20 cellular contexts compared by ENCODE assay signal in the genomic region with DNA sequence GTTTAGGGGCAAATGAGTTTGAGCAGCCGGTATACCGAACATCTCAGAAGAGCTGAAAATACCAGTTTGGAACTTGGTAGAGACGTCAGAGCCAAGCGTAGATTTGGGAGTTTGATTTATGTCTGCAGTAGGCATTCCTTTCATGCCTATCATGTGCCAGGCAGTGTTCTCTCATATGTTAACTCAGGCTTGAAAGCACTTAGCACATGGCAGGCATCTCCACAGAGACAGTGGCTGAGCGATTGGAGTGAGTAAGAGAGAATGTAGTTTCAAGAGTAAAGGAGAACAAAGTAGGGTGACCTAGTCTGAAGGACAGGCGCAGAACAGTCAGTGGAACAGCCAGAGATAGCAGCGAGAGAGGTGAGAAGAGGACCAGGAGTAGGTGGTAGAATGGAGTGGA.
"Had no signal": no experiment of that assay in that cellular context is flagged by ENCODE, and none has a peak within 500 bp of the region (broad histone marks: within the 10 kb centered on the region; RNA-seq: fewer than 3 reads in every experiment).

No MANE protein-coding gene starts in this region.

- ATAC-seq: activated CD8-positive, alpha-beta T cell treated with anti-CD3 and anti-CD28 coated beads for 36 hours had no signal

- H3K9ac ChIP-seq: neural progenitor cell had no signal

- H3K4me1 ChIP-seq: colonic mucosa had no signal

- H3K27me3 Mint-ChIP-seq: activated CD8-positive, alpha-beta T cell treated with anti-CD3 and anti-CD28 coated beads for 36 hours; activated naive CD8-positive, alpha-beta T cell treated with anti-CD3 and anti-CD28 coated beads, Interleukin-2, amount 10 ng/mL, durations not matched to agents 7 days and 5 days; activated T-cell treated with anti-CD3 and anti-CD28 coated beads, Interleukin-2, amount 50 U/mL, for 24 hours; brain; central memory CD8-positive, alpha-beta T cell; naive thymus-derived CD4-positive, alpha-beta T cell had no signal

- H2AFZ ChIP-seq: neural progenitor cell had no signal

- H3K4me2 ChIP-seq: neural progenitor cell had no signal

- H3K27ac Mint-ChIP-seq: activated naive CD8-positive, alpha-beta T cell treated with anti-CD3 and anti-CD28 coated beads, Interleukin-2, amount 10 ng/mL, durations not matched to agents 7 days and 5 days; activated T-cell treated with anti-CD3 and anti-CD28 coated beads, Interleukin-2, amount 50 U/mL, for 24 hours; brain; endodermal cell; neural progenitor cell had no signal

- H3K27me3 ChIP-seq: colonic mucosa, neural progenitor cell, ovary, tibial nerve, vagina had no signal

- H3K9me3 Mint-ChIP-seq: activated CD8-positive, alpha-beta T cell treated with anti-CD3 and anti-CD28 coated beads for 36 hours; activated naive CD8-positive, alpha-beta T cell treated with anti-CD3 and anti-CD28 coated beads, Interleukin-2, amount 10 ng/mL, durations not matched to agents 7 days and 5 days; activated T-cell treated with anti-CD3 and anti-CD28 coated beads, Interleukin-2, amount 50 U/mL, for 24 hours; activated T-helper 2 cell treated with anti-CD3 and anti-CD28 coated beads, Interferon-gamma antibody, Interleukin-2, Interleukin-4, amounts not matched to agents 10 μg/mL and 5 μg/mL and 100 μg/mL, durations not matched to agents 14 hours and 24 hours and 36 hours; brain; central memory CD8-positive, alpha-beta T cell; endodermal cell; neural progenitor cell had no signal

- H3K4me3 ChIP-seq: colonic mucosa, neural progenitor cell, ovary, tibial nerve, vagina had no signal

- H3K27ac ChIP-seq: colonic mucosa, epithelial cell of prostate, neural progenitor cell, ovary, tibial nerve, vagina had no signal

- DNase-seq: activated CD4-positive, alpha-beta T cell treated with anti-CD3 and anti-CD28 coated beads for 48 hours; activated CD4-positive, CD25-positive, alpha-beta regulatory T cell; activated CD8-positive, alpha-beta T cell treated with anti-CD3 and anti-CD28 coated beads for 36 hours; activated naive CD4-positive, alpha-beta T cell treated with Interleukin-2 at 50 U/mL for 16 hours; activated naive CD8-positive, alpha-beta T cell treated with anti-CD3 and anti-CD28 coated beads, Interleukin-2, amount 10 ng/mL, durations not matched to agents 7 days and 5 days; activated T-cell treated with anti-CD3 and anti-CD28 coated beads, Interleukin-2, amount 50 U/mL, for 24 hours; colonic mucosa; endodermal cell; ovary; stimulated activated CD4-positive, alpha-beta T cell treated with anti-CD3 and anti-CD28 coated beads, Interleukin-1b, Interleukin-23, amount 100 ng/mL, for 48 hours; stimulated activated CD8-positive, alpha-beta memory T cell treated with anti-CD3 and anti-CD28 coated beads, Interleukin-4, amount 100 ng/mL, for 48 hours; T-helper 9 cell had no signal

- H3K4me3 Mint-ChIP-seq: activated CD8-positive, alpha-beta T cell treated with anti-CD3 and anti-CD28 coated beads for 36 hours; activated T-cell treated with anti-CD3 and anti-CD28 coated beads, Interleukin-2, amount 50 U/mL, for 24 hours; brain; central memory CD8-positive, alpha-beta T cell; endodermal cell; neural progenitor cell had no signal

- H3K36me3 ChIP-seq: colonic mucosa, neural progenitor cell, ovary, tibial nerve, vagina had no signal

- H3K36me3 Mint-ChIP-seq: neural progenitor cell had no signal

- H3K9me3 ChIP-seq: colonic mucosa, ovary, tibial nerve, vagina had no signal
